ENCODE assay signal across 16 cellular contexts in the genomic region with DNA sequence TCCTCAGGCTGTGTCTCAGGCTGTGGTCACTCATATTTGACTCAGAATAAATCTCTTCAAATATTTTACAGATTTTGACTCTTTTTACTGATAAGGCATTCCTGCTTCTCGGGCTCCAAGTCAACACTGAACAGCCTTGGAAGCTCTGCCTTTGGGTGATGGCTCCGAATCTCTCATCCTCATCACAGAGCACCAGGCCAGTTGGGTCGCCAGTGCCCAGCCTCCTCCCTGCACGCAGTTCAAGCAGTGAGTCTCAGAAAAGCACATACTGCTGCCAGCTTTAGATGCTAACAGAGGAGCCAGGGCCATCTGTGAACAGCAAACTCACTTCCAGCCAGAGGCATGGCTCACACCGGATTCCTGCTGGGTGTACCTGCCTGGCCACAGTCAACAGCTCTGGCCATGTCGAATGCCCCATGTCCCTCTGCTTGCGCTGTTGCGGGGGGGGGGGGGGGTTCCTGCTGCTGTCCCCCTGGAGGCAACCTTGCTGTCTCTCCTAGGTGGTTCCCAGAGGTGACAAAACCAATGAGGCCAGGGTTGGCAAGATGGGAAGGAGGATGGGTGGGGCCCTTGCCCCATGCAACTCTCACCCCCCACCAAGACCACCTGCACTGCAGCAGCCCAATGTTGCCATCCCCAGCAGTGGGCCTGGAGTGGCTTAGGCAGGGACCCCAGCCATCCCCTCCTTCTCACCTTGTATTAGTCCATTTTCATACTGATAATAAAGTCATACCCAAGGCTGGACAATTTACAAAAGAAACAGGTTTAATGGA.
A peak's percentile ranks its signal among the peaks of the same experiment; 100 is the strongest.
DNase-seq lines count a peak whose midpoint lies in the region; ATAC-seq and TF ChIP-seq lines count a peak whose summit lies in the region.
"Had no signal": no experiment of that assay in that cellular context is flagged by ENCODE, and none has a peak within 500 bp of the region (broad histone marks: within the 10 kb centered on the region; RNA-seq: fewer than 3 reads in every experiment).

No MANE protein-coding gene starts in this region.

- ATAC-seq in Right ventricle myocardium inferior: peak; percentile 34
- ATAC-seq: GM12878, GM23338, HepG2 had no signal

- H3K9me3 Mint-ChIP-seq in osteocyte (ENCODE audit: unreplicated experiment): peaks cover 22% of the 10 kb centered on the region

- H3K4me2 ChIP-seq in hepatocyte: no peak overlapping the region
- no peak overlapping the region for H3K4me2 ChIP-seq in smooth muscle cell
- H3K4me2 ChIP-seq: GM23338 had no signal

- H3K79me2 ChIP-seq in hepatocyte (no peaks in the 10 kb centered on the region), smooth muscle cell (ENCODE audit: low read depth) (no peaks in the 10 kb centered on the region)

- no peak for DNase-seq in Right ventricle myocardium inferior (ENCODE audit: missing footprints)
- no peak for DNase-seq in right atrium auricular region (ENCODE audit: low spot score)
- DNase-seq in cerebellar cortex (ENCODE audit: low spot score): peak; percentile 10
- peak; percentile 71 for DNase-seq in osteocyte (ENCODE audit: extremely low spot score, unreplicated experiment)
- peak; percentile 67 to 89 for DNase-seq in vagina (ENCODE audit: extremely low spot score in 2 of 2)
- no peak for DNase-seq in hepatocyte (ENCODE audit: low spot score)
- no peak for DNase-seq in smooth muscle cell (lab: John Stamatoyannopoulos, UW; ENCODE audit: unreplicated experiment)
- DNase-seq: C1 segment of cervical spinal cord; Calu3; CD4-positive, alpha-beta T cell; DMS 273 treated with DMSO at 0.1 percent for 48 hours had no signal

- H3K4me3 Mint-ChIP-seq in osteocyte (ENCODE audit: unreplicated experiment): no peak overlapping the region
- H3K4me3 Mint-ChIP-seq: B cell; CD4-positive, alpha-beta T cell; GM23338 had no signal

- H3K27me3 Mint-ChIP-seq in osteocyte (ENCODE audit: unreplicated experiment): no peaks in the 10 kb centered on the region
- H3K27me3 Mint-ChIP-seq: B cell; CD4-positive, alpha-beta T cell had no signal

- intact Hi-C loops in Right ventricle myocardium inferior (cut with DNase I) (no loop called here), vagina (cut with DNase I) (no loop called here)

- WGBS in hepatocyte (ENCODE audit: low lambda C conversion rate, missing lambda C conversion rate): 91% methylated on average over 7 of the region's 8 CpGs
- 95% methylated on average over 8 of the region's 8 CpGs for WGBS in smooth muscle cell (ENCODE audit: low lambda C conversion rate)

- H3K4me3 ChIP-seq in right atrium auricular region: no peak overlapping the region
- no peak overlapping the region for H3K4me3 ChIP-seq in vagina
- H3K4me3 ChIP-seq in hepatocyte: no peak overlapping the region
- H3K4me3 ChIP-seq in smooth muscle cell: no peak overlapping the region
- H3K4me3 ChIP-seq: GM12878, GM23338, HAP-1 had no signal

- H3K36me3 ChIP-seq in right atrium auricular region (no peaks in the 10 kb centered on the region), vagina (no peaks in the 10 kb centered on the region), hepatocyte (replicated peaks; ENCODE audit: insufficient read depth, low read depth) (no peaks in the 10 kb centered on the region), smooth muscle cell (ENCODE audit: low read depth) (no peaks in the 10 kb centered on the region)
- H3K36me3 ChIP-seq: HAP-1 had no signal

- no peak overlapping the region for H3K27ac ChIP-seq in right atrium auricular region
- no peak overlapping the region for H3K27ac ChIP-seq in vagina
- H3K27ac ChIP-seq in hepatocyte: no peak overlapping the region
- no peak overlapping the region for H3K27ac ChIP-seq in smooth muscle cell (ENCODE audit: low read depth)

- peaks cover 0 to 11% of the 10 kb centered on the region in 2 donors for H3K9me3 ChIP-seq in right atrium auricular region
- H3K9me3 ChIP-seq in vagina: no peaks in the 10 kb centered on the region
- H3K9me3 ChIP-seq in hepatocyte (ENCODE audit: low read depth): no peaks in the 10 kb centered on the region
- no peaks in the 10 kb centered on the region for H3K9me3 ChIP-seq in smooth muscle cell (replicated peaks; ENCODE audit: low read depth)
- H3K9me3 ChIP-seq: HAP-1 had no signal

- H3K27me3 ChIP-seq in right atrium auricular region: no peaks in the 10 kb centered on the region
- H3K27me3 ChIP-seq in vagina: no peaks in the 10 kb centered on the region
- H3K27me3 ChIP-seq in hepatocyte: no peaks in the 10 kb centered on the region
- H3K27me3 ChIP-seq in smooth muscle cell (ENCODE audit: low read depth): no peaks in the 10 kb centered on the region

- no peak overlapping the region for H3K27ac Mint-ChIP-seq in osteocyte (ENCODE audit: unreplicated experiment)
- H3K27ac Mint-ChIP-seq: B cell; CD4-positive, alpha-beta T cell; GM23338 had no signal

- no peaks in the 10 kb centered on the region for H3K4me1 ChIP-seq in right atrium auricular region
- no peaks in the 10 kb centered on the region for H3K4me1 ChIP-seq in vagina
- H3K4me1 ChIP-seq in hepatocyte (ENCODE audit: insufficient read depth): no peaks in the 10 kb centered on the region
- H3K4me1 ChIP-seq in smooth muscle cell (ENCODE audit: low read depth): no peaks in the 10 kb centered on the region
- H3K4me1 ChIP-seq: HAP-1 had no signal

- H3F3A ChIP-seq in smooth muscle cell (ENCODE audit: low read depth): no peaks in the 10 kb centered on the region

- no peak overlapping the region for H2AFZ ChIP-seq in hepatocyte
- no peak overlapping the region for H2AFZ ChIP-seq in smooth muscle cell (ENCODE audit: low read depth)
- H2AFZ ChIP-seq: GM23338 had no signal

- H3K4me1 Mint-ChIP-seq in osteocyte (ENCODE audit: unreplicated experiment): no peaks in the 10 kb centered on the region
- H3K4me1 Mint-ChIP-seq: B cell had no signal

- no peak overlapping the region for H3K9ac ChIP-seq in smooth muscle cell (ENCODE audit: low read depth)

- TF ChIP-seq CTCF in right atrium auricular region (IDR thresholded peaks at IDR 0.05) (no peak), osteocyte (IDR thresholded peaks at IDR 0.05) (no peak), vagina (IDR thresholded peaks at IDR 0.05) (no peak), hepatocyte (IDR thresholded peaks at IDR 0.05; ENCODE audit: poor library complexity) (no peak), smooth muscle cell (IDR thresholded peaks at IDR 0.05; ENCODE audit: borderline replicate concordance, insufficient read depth, poor library complexity, severe bottlenecking) (no peak)

- no peaks in the 10 kb centered on the region for H3K36me3 Mint-ChIP-seq in osteocyte (ENCODE audit: unreplicated experiment)

- no peak for TF ChIP-seq POLR2A in vagina (IDR thresholded peaks at IDR 0.05)

- H4K20me1 ChIP-seq in hepatocyte (ENCODE audit: insufficient read depth, poor library complexity, severe bottlenecking) (no peaks in the 10 kb centered on the region), smooth muscle cell (ENCODE audit: low read depth) (no peaks in the 10 kb centered on the region)

- H3K9me2 ChIP-seq in hepatocyte (replicated peaks; ENCODE audit: insufficient read depth): no peaks in the 10 kb centered on the region

Comparison
In these comparisons a context has a peak if more than half of its experiments do, and no peak if none do; other contexts are left out.
1. DNase-seq: peak in cerebellar cortex (single experiment), osteocyte (single experiment) and vagina (2 of 2); none in Right ventricle myocardium inferior (single experiment), right atrium auricular region (single experiment), hepatocyte (single experiment) and smooth muscle cell (single experiment).